In genomic region chr19:18946335-18946734, GRCh38 we compare ENCODE assay signal across 2 cellular contexts.
TF ChIP-seq lines count a peak whose summit lies in the region.

No MANE protein-coding gene starts in this region.

TF ChIP-seq in IMR-90, 13 proteins besides CTCF, POLR2A, EP300 and RAD21:
- TF ChIP-seq RCOR1 (IDR thresholded peaks at IDR 0.05; ENCODE audit: insufficient replicate concordance, low read length) (no peak), NFE2L2 (IDR thresholded peaks at IDR 0.05; ENCODE audit: low read depth, low read length) (no peak), SMC3 (IDR thresholded peaks at IDR 0.05; ENCODE audit: low read depth, low read length) (no peak), MAZ (IDR thresholded peaks at IDR 0.05; ENCODE audit: borderline replicate concordance, low read depth, low read length) (no peak), FOS (IDR thresholded peaks at IDR 0.05; ENCODE audit: low read depth, low read length) (no peak), ELK1 (IDR thresholded peaks at IDR 0.05; ENCODE audit: borderline replicate concordance, low read depth, low read length) (no peak), USF2 (IDR thresholded peaks at IDR 0.05; ENCODE audit: low read depth, low read length) (no peak), RFX5 (IDR thresholded peaks at IDR 0.05; ENCODE audit: low read depth, low read length) (no peak), MAFK (IDR thresholded peaks at IDR 0.05; ENCODE audit: low read depth, low read length) (no peak)

TF ChIP-seq in WTC11, 78 proteins besides CTCF, POLR2A, EP300 and RAD21:
- no peak for TF ChIP-seq CREM (CRISPR knock-in tag; IDR thresholded peaks at IDR 0.05)
- TF ChIP-seq PRRX2 (CRISPR knock-in tag; IDR thresholded peaks at IDR 0.05) = no peak
- TF ChIP-seq ZNF396 (CRISPR knock-in tag; IDR thresholded peaks at IDR 0.05; ENCODE audit: borderline replicate concordance) = no peak
- TF ChIP-seq ZNF423 (CRISPR knock-in tag; IDR thresholded peaks at IDR 0.05) = no peak
- no peak for TF ChIP-seq ZNF138 (CRISPR knock-in tag; conservative IDR thresholded peaks at IDR 0.05)
- TF ChIP-seq ZNF121 (CRISPR knock-in tag; IDR thresholded peaks at IDR 0.05) = no peak
- TF ChIP-seq ESRRA (CRISPR knock-in tag; IDR thresholded peaks at IDR 0.05; ENCODE audit: borderline replicate concordance) = no peak
- TF ChIP-seq EMX1 (CRISPR knock-in tag; IDR thresholded peaks at IDR 0.05) = no peak
- no peak for TF ChIP-seq SP1 (CRISPR knock-in tag; conservative IDR thresholded peaks at IDR 0.05)
- TF ChIP-seq ZBTB43 (CRISPR knock-in tag; IDR thresholded peaks at IDR 0.05) = no peak
- no peak for TF ChIP-seq CREB1 (CRISPR knock-in tag; IDR thresholded peaks at IDR 0.05)
